Comparison of ENCODE assay signal across 24 cellular contexts in the genomic region with DNA sequence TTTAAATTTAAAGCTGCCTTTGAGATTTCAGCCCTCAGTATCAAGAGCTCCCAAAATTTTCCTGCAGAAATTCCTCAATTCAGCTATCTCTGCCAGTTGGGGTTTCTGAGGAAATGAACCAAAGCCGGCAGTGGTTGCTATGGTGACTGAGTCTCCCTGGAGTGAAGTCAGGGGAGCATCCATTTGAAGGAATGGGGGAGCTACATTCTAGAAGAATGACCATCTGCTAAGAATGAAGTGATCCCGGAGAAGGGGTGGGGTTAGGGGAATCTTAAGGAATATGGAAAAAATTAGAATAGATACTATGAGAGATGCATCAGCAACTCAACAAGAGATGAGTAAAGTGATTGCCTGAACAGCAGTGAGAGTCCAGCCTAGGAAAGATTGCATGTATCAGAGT.
DNase-seq lines count a peak whose midpoint lies in the region; ATAC-seq and TF ChIP-seq lines count a peak whose summit lies in the region.
"Had no signal": no experiment of that assay in that cellular context is flagged by ENCODE, and none has a peak within 500 bp of the region (broad histone marks: within the 10 kb centered on the region; RNA-seq: fewer than 3 reads in every experiment).

No MANE protein-coding gene starts in this region.

- peaks cover 3% of the 10 kb centered on the region for H3K27me3 Mint-ChIP-seq in brain
- H3K27me3 Mint-ChIP-seq in stimulated activated memory B cell treated with anti-CD40 and anti-IgM and Interleukin-4, amounts not matched to agents 10 μg/mL and 1 μg/mL and 100 μg/mL, for 72 hours = peaks cover 49% of the 10 kb centered on the region
- peaks cover 26% of the 10 kb centered on the region for H3K27me3 Mint-ChIP-seq in chondrocyte (ENCODE audit: low read depth)
- H3K27me3 Mint-ChIP-seq in activated T-cell treated with anti-CD3 and anti-CD28 coated beads, Interleukin-2, amount 50 U/mL, for 4 hours (ENCODE audit: low read depth) = peaks cover 25% of the 10 kb centered on the region

- H3K9me3 Mint-ChIP-seq in brain = peaks cover 0 to 3% (median 0%) of the 10 kb centered on the region in 5 experiments
- H3K9me3 Mint-ChIP-seq in stimulated activated memory B cell treated with anti-CD40 and anti-IgM and Interleukin-4, amounts not matched to agents 10 μg/mL and 1 μg/mL and 100 μg/mL, for 72 hours = no peaks in the 10 kb centered on the region
- H3K9me3 Mint-ChIP-seq in chondrocyte (ENCODE audit: low read depth) = no peaks in the 10 kb centered on the region
- no peaks in the 10 kb centered on the region for H3K9me3 Mint-ChIP-seq in activated T-cell treated with anti-CD3 and anti-CD28 coated beads, Interleukin-2, amount 50 U/mL, for 4 hours
- H3K9me3 Mint-ChIP-seq: dendritic cell treated with granulocyte-macrophage colony-stimulating factor and Interleukin-4, amounts not matched to agents 40 ng/mL and 50 ng/mL, for 4 days; T-cell had no signal

- H3K4me1 ChIP-seq in iPS-20b (ENCODE audit: insufficient read depth, low read length) = peaks cover 20% of the 10 kb centered on the region
- H3K4me1 ChIP-seq: breast epithelium had no signal

- peak overlapping the region; percentile 6 to 72 (median 23) for H3K4me3 Mint-ChIP-seq in brain
- no peak overlapping the region for H3K4me3 Mint-ChIP-seq in stimulated activated memory B cell treated with anti-CD40 and anti-IgM and Interleukin-4, amounts not matched to agents 10 μg/mL and 1 μg/mL and 100 μg/mL, for 72 hours
- H3K4me3 Mint-ChIP-seq in chondrocyte (ENCODE audit: unreplicated experiment) = no peak overlapping the region
- H3K4me3 Mint-ChIP-seq in activated T-cell treated with anti-CD3 and anti-CD28 coated beads, Interleukin-2, amount 50 U/mL, for 4 hours = no peak overlapping the region
- H3K4me3 Mint-ChIP-seq: dendritic cell treated with granulocyte-macrophage colony-stimulating factor and Interleukin-4, amounts not matched to agents 40 ng/mL and 50 ng/mL, for 4 days; immature natural killer cell; T-cell had no signal

- H3K27me3 ChIP-seq in iPS-20b (ENCODE audit: insufficient read depth, low read length) = no peaks in the 10 kb centered on the region
- H3K27me3 ChIP-seq: breast epithelium, ovary had no signal

- H3K36me3 ChIP-seq in iPS-20b (ENCODE audit: insufficient read depth, low read depth, low read length) = no peaks in the 10 kb centered on the region
- H3K36me3 ChIP-seq: breast epithelium, ovary had no signal

- TF ChIP-seq CTCF in brain (conservative IDR thresholded peaks at IDR 0.05) (no peak), chondrocyte (IDR thresholded peaks at IDR 0.05) (no peak)

- H3K36me3 Mint-ChIP-seq in brain = no peaks in the 10 kb centered on the region
- H3K36me3 Mint-ChIP-seq in stimulated activated memory B cell treated with anti-CD40 and anti-IgM and Interleukin-4, amounts not matched to agents 10 μg/mL and 1 μg/mL and 100 μg/mL, for 72 hours = no peaks in the 10 kb centered on the region
- H3K36me3 Mint-ChIP-seq in chondrocyte (ENCODE audit: low read depth) = no peaks in the 10 kb centered on the region
- H3K36me3 Mint-ChIP-seq in activated T-cell treated with anti-CD3 and anti-CD28 coated beads, Interleukin-2, amount 50 U/mL, for 4 hours (ENCODE audit: insufficient read depth) = no peaks in the 10 kb centered on the region
- H3K36me3 Mint-ChIP-seq: immature natural killer cell, T-cell had no signal

- no peak overlapping the region for H3K27ac ChIP-seq in iPS-20b (ENCODE audit: low read length)
- H3K27ac ChIP-seq: 22Rv1, breast epithelium, ovary had no signal

- H3K4me1 Mint-ChIP-seq in brain (peaks cover 25% of the 10 kb centered on the region), chondrocyte (ENCODE audit: low read depth) (no peaks in the 10 kb centered on the region)
- H3K4me1 Mint-ChIP-seq in stimulated activated memory B cell treated with anti-CD40 and anti-IgM and Interleukin-4, amounts not matched to agents 10 μg/mL and 1 μg/mL and 100 μg/mL, for 72 hours = no peaks in the 10 kb centered on the region
- H3K4me1 Mint-ChIP-seq in activated T-cell treated with anti-CD3 and anti-CD28 coated beads, Interleukin-2, amount 50 U/mL, for 4 hours (ENCODE audit: low read depth) = no peaks in the 10 kb centered on the region
- H3K4me1 Mint-ChIP-seq: immature natural killer cell, T-cell had no signal

- ATAC-seq in stimulated activated memory B cell treated with anti-CD40 and anti-IgM and Interleukin-4, amounts not matched to agents 10 μg/mL and 1 μg/mL and 100 μg/mL, for 72 hours = peak; percentile 31
- no peak for ATAC-seq in GM19324 (IDR thresholded peaks at IDR 0.05; ENCODE audit: low FRiP score, unreplicated experiment)
- ATAC-seq in activated T-cell treated with anti-CD3 and anti-CD28 coated beads, Interleukin-2, amount 50 U/mL, for 4 hours = no peak
- ATAC-seq: sciatic nerve, T-cell had no signal

- DNase-seq in DMS 273 (lab: John Stamatoyannopoulos, UW; ENCODE audit: unreplicated experiment) (peak; percentile 27), DMS 273 treated with DMSO at 0.1 percent for 48 hours (lab: John Stamatoyannopoulos, UW) (no peak), chondrocyte (ENCODE audit: low spot score) (no peak)
- no peak for DNase-seq in activated T-cell treated with anti-CD3 and anti-CD28 coated beads, Interleukin-2, amount 50 U/mL, for 4 hours
- DNase-seq: activated CD4-positive, alpha-beta T cell treated with anti-CD3 and anti-CD28 coated beads, Interleukin-2, amount 50 U/mL, for 1 hour; activated CD8-positive, alpha-beta memory T cell treated with anti-CD3 and anti-CD28 coated beads, Interleukin-2, amount 50 U/mL, for 4 hours; activated gamma-delta T cell; foreskin melanocyte; immature natural killer cell; Kasumi-1; NCI-H1105; NCI-H774; ovary; SHP77; stimulated activated naive CD4-positive, alpha-beta T cell treated with Interleukin-2 at 50 U/mL for 16 hours; T-cell had no signal

- H3K27ac Mint-ChIP-seq in brain = peak overlapping the region; percentile 22 to 84 (median 50)
- no peak overlapping the region for H3K27ac Mint-ChIP-seq in stimulated activated memory B cell treated with anti-CD40 and anti-IgM and Interleukin-4, amounts not matched to agents 10 μg/mL and 1 μg/mL and 100 μg/mL, for 72 hours
- no peak overlapping the region for H3K27ac Mint-ChIP-seq in chondrocyte (ENCODE audit: unreplicated experiment)
- H3K27ac Mint-ChIP-seq: dendritic cell treated with granulocyte-macrophage colony-stimulating factor and Interleukin-4, amounts not matched to agents 40 ng/mL and 50 ng/mL, for 4 days; immature natural killer cell; T-cell had no signal

- H3K9me3 ChIP-seq in iPS-20b (ENCODE audit: insufficient read depth, low read depth, low read length) = no peaks in the 10 kb centered on the region
- H3K9me3 ChIP-seq: breast epithelium, ovary had no signal

- H3K9ac ChIP-seq in iPS-20b (ENCODE audit: low read depth, low read length) = peak overlapping the region; percentile 7; the same call in 1 of the 2 replicates

- H3K4me3 ChIP-seq in iPS-20b (ENCODE audit: low read length) = peak overlapping the region; percentile 49; the same call in 1 of the 2 replicates
- H3K4me3 ChIP-seq: breast epithelium, ovary had no signal

Comparison
In these comparisons a context has a peak if more than half of its experiments do, and no peak if none do; other contexts are left out.
1. H3K27ac Mint-ChIP-seq: peak in brain (5 of 5); none in stimulated activated memory B cell treated with anti-CD40 and anti-IgM and Interleukin-4, amounts not matched to agents 10 μg/mL and 1 μg/mL and 100 μg/mL, for 72 hours (single experiment) and chondrocyte (single experiment).
2. H3K4me3 Mint-ChIP-seq: peak in brain (5 of 5); none in stimulated activated memory B cell treated with anti-CD40 and anti-IgM and Interleukin-4, amounts not matched to agents 10 μg/mL and 1 μg/mL and 100 μg/mL, for 72 hours (single experiment), chondrocyte (single experiment) and activated T-cell treated with anti-CD3 and anti-CD28 coated beads, Interleukin-2, amount 50 U/mL, for 4 hours (single experiment).